8 cellular contexts compared by ENCODE assay signal in genomic region chr2:102251042-102251848, GRCh38.
DNase-seq lines count a peak whose midpoint lies in the region; ATAC-seq and TF ChIP-seq lines count a peak whose summit lies in the region.

No MANE protein-coding gene starts in this region.

- DNase-seq in HuH-7 (ENCODE audit: low spot score) (peak; percentile 79), activated T-cell treated with anti-CD3 and anti-CD28 coated beads for 4 hours (peak; percentile 64), fibroblast of mammary gland (ENCODE audit: low read depth) (peak; percentile 58), omental fat pad (ENCODE audit: low spot score) (no peak), type B pancreatic cell (ENCODE audit: extremely low spot score, unreplicated experiment) (no peak), Ammon's horn (ENCODE audit: low spot score) (no peak), NCI-H128 (lab: John Stamatoyannopoulos, UW; ENCODE audit: unreplicated experiment) (no peak)

- no peaks in the 10 kb centered on the region for H3K9me3 Mint-ChIP-seq in type B pancreatic cell

- no peaks in the 10 kb centered on the region for H3K4me1 ChIP-seq in ES-I3 (ENCODE audit: insufficient read depth, low read length)

- H3K36me3 ChIP-seq in ES-I3 (ENCODE audit: insufficient read depth, low read length): no peaks in the 10 kb centered on the region

- H3K9ac ChIP-seq in ES-I3 (ENCODE audit: low read depth, low read length): peak overlapping the region; percentile 12; the same call in 1 of the 2 replicates

- TF ChIP-seq CTCF in fibroblast of mammary gland (conservative IDR thresholded peaks at IDR 0.05; ENCODE audit: control insufficient read depth, insufficient read depth, low read depth, low read length): peak; percentile 66
- no peak for TF ChIP-seq CTCF in omental fat pad (IDR thresholded peaks at IDR 0.05)
- peak; percentile 81 for TF ChIP-seq CTCF in type B pancreatic cell (conservative IDR thresholded peaks at IDR 0.05)

- no peaks in the 10 kb centered on the region for H3K9me3 ChIP-seq in ES-I3 (ENCODE audit: control insufficient read depth, insufficient read depth, low read length)

- ATAC-seq in omental fat pad (ENCODE audit: low FRiP score): peak; percentile 76

- H3K4me3 ChIP-seq in fibroblast of mammary gland (ENCODE audit: control insufficient read depth, low read depth, low read length): peak overlapping the region; percentile 45

- no peaks in the 10 kb centered on the region for H3K36me3 Mint-ChIP-seq in type B pancreatic cell

- peaks cover 24% of the 10 kb centered on the region for H3K27me3 Mint-ChIP-seq in type B pancreatic cell

- peak overlapping the region; percentile 84 for H3K4me3 Mint-ChIP-seq in type B pancreatic cell

- H3K27ac Mint-ChIP-seq in type B pancreatic cell: peak overlapping the region; percentile 8

- H3K4me1 Mint-ChIP-seq in type B pancreatic cell (ENCODE audit: unreplicated experiment): peaks cover 6% of the 10 kb centered on the region

Comparison
In these comparisons a context has a peak if more than half of its experiments do, and no peak if none do; other contexts are left out.
1. DNase-seq: peak in HuH-7 (single experiment), activated T-cell treated with anti-CD3 and anti-CD28 coated beads for 4 hours (single experiment) and fibroblast of mammary gland (single experiment); none in omental fat pad (single experiment), type B pancreatic cell (single experiment), Ammon's horn (single experiment) and NCI-H128 (single experiment).
2. CTCF ChIP-seq: peak in fibroblast of mammary gland (single experiment) and type B pancreatic cell (single experiment); none in omental fat pad (0 of 3).